8 cellular contexts compared by ENCODE assay signal in genomic region chr4:163548481-163549243, GRCh38. TPM values are rescaled to one million over a fixed set of nuclear protein-coding genes. Genes with fewer than 3 reads are reported as not detected.
A peak's percentile ranks its signal among the peaks of the same experiment; 100 is the strongest.
DNase-seq lines count a peak whose midpoint lies in the region; ATAC-seq and TF ChIP-seq lines count a peak whose summit lies in the region.

No MANE protein-coding gene starts in this region.

- H3K36me3 Mint-ChIP-seq in endothelial cell (ENCODE audit: low read depth, unreplicated experiment), result no peaks in the 10 kb centered on the region
- peaks cover 17 to 33% of the 10 kb centered on the region in 2 donors for H3K36me3 Mint-ChIP-seq in naive B cell

- H3K4me3 Mint-ChIP-seq in endothelial cell (ENCODE audit: unreplicated experiment) (no peak overlapping the region), naive B cell (peak overlapping the region in 4 of 8 donors; percentile 34 to 75 (median 62))

- H3K27ac Mint-ChIP-seq in endothelial cell (ENCODE audit: unreplicated experiment), result no peak overlapping the region
- peak overlapping the region in 5 of 6 donors; percentile 18 to 96 (median 79) for H3K27ac Mint-ChIP-seq in naive B cell

- H3K27me3 Mint-ChIP-seq in endothelial cell (ENCODE audit: unreplicated experiment), result peaks cover 2% of the 10 kb centered on the region
- H3K27me3 Mint-ChIP-seq in naive B cell, result no peaks in the 10 kb centered on the region

- ATAC-seq in GM21528 (IDR thresholded peaks at IDR 0.05; ENCODE audit: low FRiP score, unreplicated experiment) (peak; percentile 45), SK-N-SH treated with all-trans-retinoic acid at 6 μM for 48 hours (peak; percentile 76), naive B cell (ENCODE audit: low read depth in 2 of 2) (no peak)

- H3K9me3 Mint-ChIP-seq in endothelial cell (ENCODE audit: unreplicated experiment), result no peaks in the 10 kb centered on the region
- H3K9me3 Mint-ChIP-seq in naive B cell, result peaks cover 0 to 4% (median 0%) of the 10 kb centered on the region in 7 donors

- peak; percentile 66 for TF ChIP-seq CTCF in endothelial cell (IDR thresholded peaks at IDR 0.05; ENCODE audit: unreplicated experiment)

- no peaks in the 10 kb centered on the region for H3K4me1 Mint-ChIP-seq in endothelial cell (ENCODE audit: unreplicated experiment)
- peaks cover 26 to 53% (median 26%) of the 10 kb centered on the region in 3 donors for H3K4me1 Mint-ChIP-seq in naive B cell

- DNase-seq in Daoy (ENCODE audit: low read depth) (peak; percentile 15), M059J (ENCODE audit: low read depth) (peak; percentile 46), endothelial cell (ENCODE audit: low spot score) (peak; percentile 21), naive B cell (no peak), NCI-H187 (lab: John Stamatoyannopoulos, UW) (no peak)
- no peak for DNase-seq in stimulated activated CD4-positive, alpha-beta T cell treated with anti-CD3 and anti-CD28 coated beads, Interleukin-1b, Interleukin-23, amount 100 ng/mL, for 48 hours

TF ChIP-seq in SK-N-SH treated with all-trans-retinoic acid at 6 μM for 48 hours, 23 proteins besides CTCF, POLR2A, EP300 and RAD21:
- TF ChIP-seq POU6F1 (CRISPR knock-in tag; IDR thresholded peaks at IDR 0.05; ENCODE audit: borderline replicate concordance, low read depth) (no peak), BACH2 (CRISPR knock-in tag; IDR thresholded peaks at IDR 0.05; ENCODE audit: borderline replicate concordance) (no peak), TSHZ2 (CRISPR knock-in tag; IDR thresholded peaks at IDR 0.05) (no peak), ZFP3 (CRISPR knock-in tag; IDR thresholded peaks at IDR 0.05) (no peak), TOX (CRISPR knock-in tag; IDR thresholded peaks at IDR 0.05; ENCODE audit: borderline replicate concordance) (no peak), CREB5 (CRISPR knock-in tag; IDR thresholded peaks at IDR 0.05; ENCODE audit: low read depth) (no peak), PPARA (CRISPR knock-in tag; IDR thresholded peaks at IDR 0.05; ENCODE audit: borderline replicate concordance) (no peak), ZFP30 (CRISPR knock-in tag; IDR thresholded peaks at IDR 0.05) (no peak), ZNF565 (CRISPR knock-in tag; conservative IDR thresholded peaks at IDR 0.05; ENCODE audit: low read depth) (no peak), OSR1 (CRISPR knock-in tag; IDR thresholded peaks at IDR 0.05) (no peak), GLIS3 (CRISPR knock-in tag; IDR thresholded peaks at IDR 0.05) (no peak), ISL1 (CRISPR knock-in tag; IDR thresholded peaks at IDR 0.05) (no peak), ARNTL (CRISPR knock-in tag; IDR thresholded peaks at IDR 0.05; ENCODE audit: borderline replicate concordance, low read depth) (no peak), RARB (CRISPR knock-in tag; IDR thresholded peaks at IDR 0.05) (no peak)
TF ChIP-seq in SK-N-SH treated with all-trans-retinoic acid at 6 μM for 48 hours: peak in this region for 0.

RNA-seq across cellular contexts. Expression of gene TMA16, which starts 54.2 kb away (rescaled TPM):
- 43.2 and 61.6 TPM in 2 replicates for total RNA-seq in Daoy (2014; rRNA removed; shearing (Covaris generic))
- total RNA-seq in M059J (2014; rRNA removed; shearing (Covaris generic)), result 31.8 and 53.4 TPM in 2 replicates
- 19.0 TPM for total RNA-seq in endothelial cell (ENCODE audit: unreplicated experiment)
- polyA plus RNA-seq in naive B cell (ENCODE audit: low read depth in 6 of 6), result 10 to 100 TPM; 14.8 to 25.9 (median 22.0) TPM

Comparison
In these comparisons a context has a peak if more than half of its experiments do, and no peak if none do; other contexts are left out.
1. DNase-seq: peak in Daoy (single experiment), M059J (single experiment) and endothelial cell (single experiment); none in naive B cell (single experiment), stimulated activated CD4-positive, alpha-beta T cell treated with anti-CD3 and anti-CD28 coated beads, Interleukin-1b, Interleukin-23, amount 100 ng/mL, for 48 hours (single experiment) and NCI-H187 (0 of 2).
2. ATAC-seq: peak in GM21528 (single experiment) and SK-N-SH treated with all-trans-retinoic acid at 6 μM for 48 hours (single experiment); none in naive B cell (0 of 2).